Comparison of ENCODE assay signal across 10 cellular contexts in genomic region chr22:29074276-29074625, GRCh38. TPM values are rescaled to one million over a fixed set of nuclear protein-coding genes. Genes with fewer than 3 reads are reported as not detected.
A peak's percentile ranks its signal among the peaks of the same experiment; 100 is the strongest.
DNase-seq lines count a peak whose midpoint lies in the region; ATAC-seq and TF ChIP-seq lines count a peak whose summit lies in the region.
"Had no signal": no experiment of that assay in that cellular context is flagged by ENCODE, and none has a peak within 500 bp of the region (broad histone marks: within the 10 kb centered on the region; RNA-seq: fewer than 3 reads in every experiment).

No MANE protein-coding gene starts in this region.

- H3K4me1 ChIP-seq in heart left ventricle (peaks cover 0 to 70% (median 28%) of the 10 kb centered on the region in 12 donors), urinary bladder (ENCODE audit: insufficient read depth) (no peaks in the 10 kb centered on the region)

- H3K27ac ChIP-seq in heart left ventricle = peak overlapping the region in 10 of 12 donors; percentile 16 to 86 (median 60)
- no peak overlapping the region for H3K27ac ChIP-seq in urinary bladder (ENCODE audit: low read depth)

- H3K27ac Mint-ChIP-seq in nephron = peak overlapping the region in 2 of 3 experiments; percentile 73 to 85

- H3K9me3 ChIP-seq in heart left ventricle = no peaks in the 10 kb centered on the region

- WGBS in heart left ventricle, 4 donors = 50 to 69% (median 63%) methylated on average over 5 to 8 of the region's 8 CpGs
- 49% methylated on average over 8 of the region's 8 CpGs for WGBS in urinary bladder

- H3K9me3 Mint-ChIP-seq in nephron = no peaks in the 10 kb centered on the region

- peak overlapping the region; percentile 85 to 88 (median 88) for H3K4me3 Mint-ChIP-seq in nephron

- no peak for TF ChIP-seq POLR2A in heart left ventricle (IDR thresholded peaks at IDR 0.05)

- TF ChIP-seq CTCF in heart left ventricle (IDR thresholded peaks at IDR 0.05) = no peak
- TF ChIP-seq CTCF in epithelial cell of proximal tubule (conservative IDR thresholded peaks at IDR 0.05; ENCODE audit: low read depth, low read length) = no peak
- no peak for TF ChIP-seq CTCF in nephron (IDR thresholded peaks at IDR 0.05; ENCODE audit: unreplicated experiment in 3 of 3)

- ATAC-seq in heart left ventricle (peak in 1 of 4 donors; percentile 12), Right ventricle myocardium superior (ENCODE audit: poor library complexity) (no peak)

- intact Hi-C loops in heart left ventricle (cut with DNase I) = loop anchor here in 6 of 10 donors (5.0 to 10.0 kb wide), 3 partner anchors 73 to 171 kb away; no protein-coding TSS in a partner anchor
- intact Hi-C loops in Right ventricle myocardium superior (cut with DNase I) = loop anchor here (10.0 kb wide), 1 partner anchor 81 kb away; no protein-coding TSS in a partner anchor
- intact Hi-C loops in posterior cingulate gyrus (cut with DNase I) = loop anchor here (5.0 kb wide), 1 partner anchor 78 kb away; no protein-coding TSS in a partner anchor
- intact Hi-C loops in head of caudate nucleus (cut with DNase I) = loop anchor here (10.0 kb wide), 1 partner anchor 71 kb away; no protein-coding TSS in a partner anchor

- no peaks in the 10 kb centered on the region for H3K36me3 Mint-ChIP-seq in nephron (ENCODE audit: low read depth)

- H3K27me3 ChIP-seq in heart left ventricle = peaks cover 0 to 46% (median 0%) of the 10 kb centered on the region in 9 donors

- H3K4me3 ChIP-seq in heart left ventricle (peak overlapping the region in 11 of 12 donors; percentile 66 to 98 (median 76)), epithelial cell of proximal tubule (ENCODE audit: low read depth, low read length) (peak overlapping the region; percentile 67), urinary bladder (ENCODE audit: low read depth, low read length) (peak overlapping the region; percentile 97)

- peaks cover 65% of the 10 kb centered on the region for H3K4me1 Mint-ChIP-seq in nephron

- DNase-seq in heart left ventricle = no peak
- DNase-seq in Right ventricle myocardium superior = no peak
- no peak for DNase-seq in epithelial cell of proximal tubule (ENCODE audit: low read depth)
- no peak for DNase-seq in NCI-H748 treated with DMSO at 0.1 percent for 48 hours (lab: John Stamatoyannopoulos, UW)
- DNase-seq in posterior cingulate gyrus = no peak
- no peak for DNase-seq in head of caudate nucleus

- peaks cover 22% of the 10 kb centered on the region for H3K27me3 Mint-ChIP-seq in nephron (ENCODE audit: low read depth)

- H3K36me3 ChIP-seq in heart left ventricle (no peaks in the 10 kb centered on the region), urinary bladder (ENCODE audit: insufficient read depth) (no peaks in the 10 kb centered on the region)

RNA-seq across cellular contexts. Expression of gene KREMEN1, which starts 1.4 kb away (rescaled TPM):
- total RNA-seq in heart left ventricle (10 to 100 TPM; 30.5 to 67.8 (median 46.6) TPM), Right ventricle myocardium superior (49.9 TPM), epithelial cell of proximal tubule (4.8 and 10.8 TPM in 2 replicates), urinary bladder (10.1 TPM)
- polyA plus RNA-seq in heart left ventricle (10 to 100 TPM; 24.3 to 25.2 TPM), urinary bladder (16.7 TPM)

RNA-seq across cellular contexts. Expression of gene C22orf31, which starts 12.6 kb away (rescaled TPM):
- total RNA-seq in heart left ventricle = under 1 TPM in 1 of 9 donors, not detected in 8; 0.40 TPM
- polyA plus RNA-seq in heart left ventricle = not detected
- total RNA-seq in Right ventricle myocardium superior = not detected
- not detected in 2 replicates for total RNA-seq in epithelial cell of proximal tubule
- total RNA-seq in urinary bladder = not detected
- polyA plus RNA-seq in urinary bladder = not detected
- total RNA-seq: HT1080, lung microvascular endothelial cell had no signal
